In genomic region chr4:87024181-87024580, GRCh38 we compare ENCODE assay signal across 22 cellular contexts.
DNase-seq lines count a peak whose midpoint lies in the region; ATAC-seq and TF ChIP-seq lines count a peak whose summit lies in the region.
"Had no signal": no experiment of that assay in that cellular context is flagged by ENCODE, and none has a peak within 500 bp of the region (broad histone marks: within the 10 kb centered on the region; RNA-seq: fewer than 3 reads in every experiment).

No MANE protein-coding gene starts in this region.

- H3K27ac Mint-ChIP-seq in GM23338 (no peak overlapping the region), nephron progenitor cell (peak overlapping the region; percentile 37), T-cell (no peak overlapping the region)
- H3K27ac Mint-ChIP-seq: activated naive CD4-positive, alpha-beta T cell treated with anti-CD3 and anti-CD28 coated beads, Interleukin-2, amount 10 ng/mL, durations not matched to agents 7 days and 5 days; activated T-cell treated with anti-CD3 and anti-CD28 coated beads, Interleukin-2, amount 50 U/mL, for 72 hours had no signal

- H3K4me3 ChIP-seq in GM23338 (no peak overlapping the region), tibial nerve (no peak overlapping the region)
- H3K4me3 ChIP-seq: prostate gland, SJCRH30, spleen, upper lobe of right lung had no signal

- POLR2A ChIA-PET in T-cell (lab: Charles Lee): no interaction called here

- intact Hi-C loops in sciatic nerve (cut with DNase I): no loop called here

- H3K4me1 Mint-ChIP-seq in GM23338 (peaks cover 58% of the 10 kb centered on the region), nephron progenitor cell (peaks cover 50% of the 10 kb centered on the region), T-cell (peaks cover 66 to 76% (median 72%) of the 10 kb centered on the region in 3 donors)

- H3K36me3 Mint-ChIP-seq in GM23338 (ENCODE audit: low read depth) (no peaks in the 10 kb centered on the region), nephron progenitor cell (ENCODE audit: low read depth) (peaks cover 20% of the 10 kb centered on the region), T-cell (peaks cover 6% of the 10 kb centered on the region)

- DNase-seq in GM23338 (ENCODE audit: low spot score): no peak
- peak; percentile 50 to 57 for DNase-seq in erythroblast (lab: John Stamatoyannopoulos, UW)
- no peak for DNase-seq in nephron progenitor cell
- DNase-seq in tibial nerve (ENCODE audit: low spot score in 2 of 2): no peak
- DNase-seq in midbrain (lab: John Stamatoyannopoulos, UW): no peak
- DNase-seq in sciatic nerve (ENCODE audit: low spot score): no peak
- DNase-seq in T-cell: no peak
- DNase-seq: activated CD4-positive, alpha-beta T cell treated with anti-CD3 and anti-CD28 coated beads for 48 hours; activated naive CD4-positive, alpha-beta T cell treated with anti-CD3 and anti-CD28 coated beads, Interleukin-2, amount 10 ng/mL, durations not matched to agents 7 days and 5 days; activated T-cell treated with anti-CD3 and anti-CD28 coated beads, Interleukin-2, amount 50 U/mL, for 72 hours; NCI-H1105 treated with DMSO at 0.1 percent for 48 hours; NCI-H446 treated with DMSO at 0.1 percent for 48 hours; SJCRH30; spleen; stimulated activated CD4-positive, alpha-beta T cell treated with anti-CD3 and anti-CD28 coated beads, Interleukin-4, amount 100 ng/mL, for 24 hours; upper lobe of right lung had no signal

- no peak overlapping the region for H2AFZ ChIP-seq in GM23338

- H3K36me3 ChIP-seq in GM23338 (ENCODE audit: insufficient read depth): no peaks in the 10 kb centered on the region
- no peaks in the 10 kb centered on the region for H3K36me3 ChIP-seq in tibial nerve
- H3K36me3 ChIP-seq: prostate gland, SJCRH30, spleen, upper lobe of right lung had no signal

- CTCF ChIA-PET in T-cell (lab: Charles Lee): no interaction called here

- H3K9me3 ChIP-seq in tibial nerve: no peaks in the 10 kb centered on the region
- H3K9me3 ChIP-seq: prostate gland, SJCRH30, spleen, upper lobe of right lung had no signal

- H3K27ac ChIP-seq in GM23338 (ENCODE audit: low read depth): no peak overlapping the region
- H3K27ac ChIP-seq in tibial nerve: peak overlapping the region in 3 of 4 donors; percentile 5 to 88 (median 60)
- H3K27ac ChIP-seq: SJCRH30 had no signal

- peaks cover 18% of the 10 kb centered on the region; the same call in 1 of the 2 replicates for H4K20me1 ChIP-seq in GM23338 (replicated peaks; ENCODE audit: insufficient read depth)

- H3K79me2 ChIP-seq in GM23338 (replicated peaks; ENCODE audit: insufficient read depth): peaks cover 98% of the 10 kb centered on the region

- TF ChIP-seq CTCF in GM23338 (conservative IDR thresholded peaks at IDR 0.05; ENCODE audit: low read depth in 2 of 2) (no peak), nephron progenitor cell (IDR thresholded peaks at IDR 0.05) (no peak), tibial nerve (IDR thresholded peaks at IDR 0.05) (no peak)

- TF ChIP-seq POLR2A in erythroblast (IDR thresholded peaks at IDR 0.05; ENCODE audit: low read length) (no peak), tibial nerve (IDR thresholded peaks at IDR 0.05) (no peak)

- H3K27me3 ChIP-seq in GM23338 (ENCODE audit: insufficient read depth): no peaks in the 10 kb centered on the region
- no peaks in the 10 kb centered on the region for H3K27me3 ChIP-seq in tibial nerve
- H3K27me3 ChIP-seq: SJCRH30, spleen, upper lobe of right lung had no signal

- 49 to 52% methylated on average over 1 of the region's 1 CpG for WGBS in tibial nerve, 2 donors

- H3K9me3 Mint-ChIP-seq in GM23338: no peaks in the 10 kb centered on the region
- no peaks in the 10 kb centered on the region for H3K9me3 Mint-ChIP-seq in nephron progenitor cell
- H3K9me3 Mint-ChIP-seq in T-cell: no peaks in the 10 kb centered on the region
- H3K9me3 Mint-ChIP-seq: activated naive CD4-positive, alpha-beta T cell treated with anti-CD3 and anti-CD28 coated beads, Interleukin-2, amount 10 ng/mL, durations not matched to agents 7 days and 5 days; activated T-cell treated with anti-CD3 and anti-CD28 coated beads, Interleukin-2, amount 50 U/mL, for 72 hours; CD14-positive monocyte; stimulated activated naive CD8-positive, alpha-beta T cell treated with anti-CD3 and anti-CD28 coated beads, Interleukin-15, Interleukin-2, amounts not matched to agents 100 ng/mL and 50 ng/mL, for 24 hours had no signal

- H3K27me3 Mint-ChIP-seq in GM23338 (ENCODE audit: insufficient read depth, low read depth, poor library complexity) (peaks cover 5% of the 10 kb centered on the region), nephron progenitor cell (ENCODE audit: low read depth, poor library complexity) (no peaks in the 10 kb centered on the region), T-cell (no peaks in the 10 kb centered on the region)
- H3K27me3 Mint-ChIP-seq: activated naive CD4-positive, alpha-beta T cell treated with anti-CD3 and anti-CD28 coated beads, Interleukin-2, amount 10 ng/mL, durations not matched to agents 7 days and 5 days; stimulated activated naive CD8-positive, alpha-beta T cell treated with anti-CD3 and anti-CD28 coated beads, Interleukin-15, Interleukin-2, amounts not matched to agents 100 ng/mL and 50 ng/mL, for 24 hours had no signal

- ATAC-seq in GM23338 (0 out of 3 replicates have a peak, but pooled peaks have one; percentile 10), sciatic nerve (no peak), T-cell (replicated peaks in 1 of 4) (no peak), HG02623 (IDR thresholded peaks at IDR 0.05; ENCODE audit: unreplicated experiment) (no peak)
- ATAC-seq: activated T-cell treated with anti-CD3 and anti-CD28 coated beads, Interleukin-2, amount 50 U/mL, for 72 hours; esophagus mucosa; Panc1; upper lobe of right lung had no signal

- H3K4me1 ChIP-seq in GM23338 (ENCODE audit: insufficient read depth) (peaks cover 44% of the 10 kb centered on the region), tibial nerve (peaks cover 3 to 87% (median 51%) of the 10 kb centered on the region in 4 donors)
- H3K4me1 ChIP-seq: SJCRH30 had no signal

- no peak overlapping the region for H3K4me3 Mint-ChIP-seq in GM23338
- no peak overlapping the region for H3K4me3 Mint-ChIP-seq in nephron progenitor cell
- H3K4me3 Mint-ChIP-seq in T-cell: no peak overlapping the region
- H3K4me3 Mint-ChIP-seq: activated naive CD4-positive, alpha-beta T cell treated with anti-CD3 and anti-CD28 coated beads, Interleukin-2, amount 10 ng/mL, durations not matched to agents 7 days and 5 days; activated T-cell treated with anti-CD3 and anti-CD28 coated beads, Interleukin-2, amount 50 U/mL, for 72 hours; CD14-positive monocyte; stimulated activated naive CD8-positive, alpha-beta T cell treated with anti-CD3 and anti-CD28 coated beads, Interleukin-15, Interleukin-2, amounts not matched to agents 100 ng/mL and 50 ng/mL, for 24 hours had no signal

- no peaks in the 10 kb centered on the region for H3F3A ChIP-seq in GM23338 (replicated peaks; ENCODE audit: low read depth)

- no peaks in the 10 kb centered on the region for H3K9me2 ChIP-seq in GM23338 (ENCODE audit: insufficient read depth)

- no peak overlapping the region for H3K4me2 ChIP-seq in GM23338

- no peak for TF ChIP-seq EP300 in tibial nerve (IDR thresholded peaks at IDR 0.05)

TF ChIP-seq in GM23338, 12 proteins besides CTCF, POLR2A, EP300 and RAD21 (continues in another document):
- TF ChIP-seq JUNB (IDR thresholded peaks at IDR 0.05; ENCODE audit: unreplicated experiment): no peak
- no peak for TF ChIP-seq REST (IDR thresholded peaks at IDR 0.05; ENCODE audit: unreplicated experiment)

Comparison
In these comparisons a context has a peak if more than half of its experiments do, and no peak if none do; other contexts are left out.
1. DNase-seq: peak in erythroblast (2 of 2); none in GM23338 (single experiment), nephron progenitor cell (single experiment), tibial nerve (0 of 2), midbrain (single experiment), sciatic nerve (single experiment) and T-cell (0 of 34).